Comparison of ENCODE assay signal across 1 cellular context in the genomic region with DNA sequence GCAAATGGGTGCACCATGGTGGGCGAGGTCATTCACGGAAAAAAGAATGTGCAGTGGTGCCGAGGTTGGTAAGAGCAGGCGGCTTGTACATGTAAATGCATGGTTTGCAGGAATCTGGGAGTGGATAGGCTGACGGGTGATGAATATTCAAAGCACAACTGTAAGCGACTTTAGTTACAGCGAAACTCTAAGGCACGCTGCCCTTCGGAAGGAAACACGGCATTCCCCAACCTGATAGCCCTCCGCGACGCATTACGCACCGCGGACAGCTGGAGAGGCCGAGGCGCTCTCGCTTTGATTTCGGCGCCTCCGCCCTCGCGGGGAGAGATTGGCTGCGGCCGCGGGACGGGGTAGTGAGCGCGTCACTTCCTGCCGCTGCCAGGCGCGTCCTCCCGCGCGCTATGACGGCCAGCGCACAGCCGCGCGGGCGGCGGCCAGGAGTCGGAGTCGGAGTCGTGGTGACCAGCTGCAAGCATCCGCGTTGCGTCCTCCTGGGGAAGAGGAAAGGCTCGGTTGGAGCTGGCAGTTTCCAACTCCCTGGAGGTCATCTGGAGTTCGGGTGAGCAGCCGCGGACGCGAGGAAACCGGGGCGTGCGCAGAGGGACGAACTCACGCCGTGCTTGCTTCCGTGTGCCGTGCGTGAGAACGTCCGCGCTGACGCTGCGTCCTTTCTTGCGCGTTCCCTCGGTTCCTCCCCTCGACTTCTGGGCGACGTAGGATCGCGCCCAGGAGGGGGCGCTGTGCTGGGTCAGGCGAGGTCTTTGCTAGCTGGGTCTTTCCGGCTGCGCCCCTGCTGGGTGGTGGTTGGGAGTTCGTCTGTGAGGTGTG.
TF ChIP-seq lines count a peak whose summit lies in the region.

A gene (plus strand): TSS at position 381 of the 828 bp plus-strand sequence. CDS start 21 bp downstream, at position 402.

TF ChIP-seq in GM12878, 131 proteins besides CTCF, POLR2A, EP300 and RAD21 (continued from another document and continues in another):
- 0 out of 2 replicates have a peak, but pooled peaks have one; percentile 48 for TF ChIP-seq JUND (IDR thresholded peaks at IDR 0.05; ENCODE audit: low read depth, low read length)
- TF ChIP-seq, protein P1, sequence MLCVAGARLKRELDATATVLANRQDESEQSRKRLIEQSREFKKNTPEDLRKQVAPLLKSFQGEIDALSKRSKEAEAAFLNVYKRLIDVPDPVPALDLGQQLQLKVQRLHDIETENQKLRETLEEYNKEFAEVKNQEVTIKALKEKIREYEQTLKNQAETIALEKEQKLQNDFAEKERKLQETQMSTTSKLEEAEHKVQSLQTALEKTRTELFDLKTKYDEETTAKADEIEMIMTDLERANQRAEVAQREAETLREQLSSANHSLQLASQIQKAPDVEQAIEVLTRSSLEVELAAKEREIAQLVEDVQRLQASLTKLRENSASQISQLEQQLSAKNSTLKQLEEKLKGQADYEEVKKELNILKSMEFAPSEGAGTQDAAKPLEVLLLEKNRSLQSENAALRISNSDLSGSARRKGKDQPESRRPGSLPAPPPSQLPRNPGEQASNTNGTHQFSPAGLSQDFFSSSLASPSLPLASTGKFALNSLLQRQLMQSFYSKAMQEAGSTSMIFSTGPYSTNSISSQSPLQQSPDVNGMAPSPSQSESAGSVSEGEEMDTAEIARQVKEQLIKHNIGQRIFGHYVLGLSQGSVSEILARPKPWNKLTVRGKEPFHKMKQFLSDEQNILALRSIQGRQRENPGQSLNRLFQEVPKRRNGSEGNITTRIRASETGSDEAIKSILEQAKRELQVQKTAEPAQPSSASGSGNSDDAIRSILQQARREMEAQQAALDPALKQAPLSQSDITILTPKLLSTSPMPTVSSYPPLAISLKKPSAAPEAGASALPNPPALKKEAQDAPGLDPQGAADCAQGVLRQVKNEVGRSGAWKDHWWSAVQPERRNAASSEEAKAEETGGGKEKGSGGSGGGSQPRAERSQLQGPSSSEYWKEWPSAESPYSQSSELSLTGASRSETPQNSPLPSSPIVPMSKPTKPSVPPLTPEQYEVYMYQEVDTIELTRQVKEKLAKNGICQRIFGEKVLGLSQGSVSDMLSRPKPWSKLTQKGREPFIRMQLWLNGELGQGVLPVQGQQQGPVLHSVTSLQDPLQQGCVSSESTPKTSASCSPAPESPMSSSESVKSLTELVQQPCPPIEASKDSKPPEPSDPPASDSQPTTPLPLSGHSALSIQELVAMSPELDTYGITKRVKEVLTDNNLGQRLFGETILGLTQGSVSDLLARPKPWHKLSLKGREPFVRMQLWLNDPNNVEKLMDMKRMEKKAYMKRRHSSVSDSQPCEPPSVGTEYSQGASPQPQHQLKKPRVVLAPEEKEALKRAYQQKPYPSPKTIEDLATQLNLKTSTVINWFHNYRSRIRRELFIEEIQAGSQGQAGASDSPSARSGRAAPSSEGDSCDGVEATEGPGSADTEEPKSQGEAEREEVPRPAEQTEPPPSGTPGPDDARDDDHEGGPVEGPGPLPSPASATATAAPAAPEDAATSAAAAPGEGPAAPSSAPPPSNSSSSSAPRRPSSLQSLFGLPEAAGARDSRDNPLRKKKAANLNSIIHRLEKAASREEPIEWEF (IDR thresholded peaks at IDR 0.05; ENCODE audit: insufficient replicate concordance, low read depth, low read length) = peak; percentile 37
- peak; percentile 94; the same call in 1 of the 2 replicates for TF ChIP-seq SMARCA5 (IDR thresholded peaks at IDR 0.05)
- TF ChIP-seq, protein P2, sequence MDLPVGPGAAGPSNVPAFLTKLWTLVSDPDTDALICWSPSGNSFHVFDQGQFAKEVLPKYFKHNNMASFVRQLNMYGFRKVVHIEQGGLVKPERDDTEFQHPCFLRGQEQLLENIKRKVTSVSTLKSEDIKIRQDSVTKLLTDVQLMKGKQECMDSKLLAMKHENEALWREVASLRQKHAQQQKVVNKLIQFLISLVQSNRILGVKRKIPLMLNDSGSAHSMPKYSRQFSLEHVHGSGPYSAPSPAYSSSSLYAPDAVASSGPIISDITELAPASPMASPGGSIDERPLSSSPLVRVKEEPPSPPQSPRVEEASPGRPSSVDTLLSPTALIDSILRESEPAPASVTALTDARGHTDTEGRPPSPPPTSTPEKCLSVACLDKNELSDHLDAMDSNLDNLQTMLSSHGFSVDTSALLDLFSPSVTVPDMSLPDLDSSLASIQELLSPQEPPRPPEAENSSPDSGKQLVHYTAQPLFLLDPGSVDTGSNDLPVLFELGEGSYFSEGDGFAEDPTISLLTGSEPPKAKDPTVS (IDR thresholded peaks at IDR 0.05; ENCODE audit: low read depth, low read length) = no peak
- peak; percentile 73; the same call in 1 of the 2 replicates for TF ChIP-seq GABPA (IDR thresholded peaks at IDR 0.05; ENCODE audit: low read depth)
- TF ChIP-seq, protein P3, sequence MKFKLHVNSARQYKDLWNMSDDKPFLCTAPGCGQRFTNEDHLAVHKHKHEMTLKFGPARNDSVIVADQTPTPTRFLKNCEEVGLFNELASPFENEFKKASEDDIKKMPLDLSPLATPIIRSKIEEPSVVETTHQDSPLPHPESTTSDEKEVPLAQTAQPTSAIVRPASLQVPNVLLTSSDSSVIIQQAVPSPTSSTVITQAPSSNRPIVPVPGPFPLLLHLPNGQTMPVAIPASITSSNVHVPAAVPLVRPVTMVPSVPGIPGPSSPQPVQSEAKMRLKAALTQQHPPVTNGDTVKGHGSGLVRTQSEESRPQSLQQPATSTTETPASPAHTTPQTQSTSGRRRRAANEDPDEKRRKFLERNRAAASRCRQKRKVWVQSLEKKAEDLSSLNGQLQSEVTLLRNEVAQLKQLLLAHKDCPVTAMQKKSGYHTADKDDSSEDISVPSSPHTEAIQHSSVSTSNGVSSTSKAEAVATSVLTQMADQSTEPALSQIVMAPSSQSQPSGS (IDR thresholded peaks at IDR 0.05; ENCODE audit: low read length) = no peak; the same call in 1 of the 2 replicates
- TF ChIP-seq, protein P4, sequence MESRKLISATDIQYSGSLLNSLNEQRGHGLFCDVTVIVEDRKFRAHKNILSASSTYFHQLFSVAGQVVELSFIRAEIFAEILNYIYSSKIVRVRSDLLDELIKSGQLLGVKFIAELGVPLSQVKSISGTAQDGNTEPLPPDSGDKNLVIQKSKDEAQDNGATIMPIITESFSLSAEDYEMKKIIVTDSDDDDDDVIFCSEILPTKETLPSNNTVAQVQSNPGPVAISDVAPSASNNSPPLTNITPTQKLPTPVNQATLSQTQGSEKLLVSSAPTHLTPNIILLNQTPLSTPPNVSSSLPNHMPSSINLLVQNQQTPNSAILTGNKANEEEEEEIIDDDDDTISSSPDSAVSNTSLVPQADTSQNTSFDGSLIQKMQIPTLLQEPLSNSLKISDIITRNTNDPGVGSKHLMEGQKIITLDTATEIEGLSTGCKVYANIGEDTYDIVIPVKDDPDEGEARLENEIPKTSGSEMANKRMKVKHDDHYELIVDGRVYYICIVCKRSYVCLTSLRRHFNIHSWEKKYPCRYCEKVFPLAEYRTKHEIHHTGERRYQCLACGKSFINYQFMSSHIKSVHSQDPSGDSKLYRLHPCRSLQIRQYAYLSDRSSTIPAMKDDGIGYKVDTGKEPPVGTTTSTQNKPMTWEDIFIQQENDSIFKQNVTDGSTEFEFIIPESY (IDR thresholded peaks at IDR 0.05) = no peak
- peak; percentile 89 for TF ChIP-seq CREM (IDR thresholded peaks at IDR 0.05; ENCODE audit: low read depth)
- TF ChIP-seq JUNB (IDR thresholded peaks at IDR 0.05) = no peak
- peak; percentile 27; the same call in 1 of the 2 replicates for TF ChIP-seq PAX5 (IDR thresholded peaks at IDR 0.05; ENCODE audit: borderline replicate concordance, low read depth, low read length)
- no peak for TF ChIP-seq SMAD1 (IDR thresholded peaks at IDR 0.05; ENCODE audit: low read depth, partially characterized antibody)
- peak; percentile 89 for TF ChIP-seq IKZF1 (conservative IDR thresholded peaks at IDR 0.05)
- no peak for TF ChIP-seq EZH2 (IDR thresholded peaks at IDR 0.05; ENCODE audit: borderline replicate concordance, control insufficient read depth, low read depth, low read length)
- peak; percentile 77; the same call in 1 of the 2 replicates for TF ChIP-seq HDAC2 (IDR thresholded peaks at IDR 0.05)
- TF ChIP-seq ASH2L (IDR thresholded peaks at IDR 0.05; ENCODE audit: borderline replicate concordance, low read depth) = peak; percentile 78
- TF ChIP-seq, protein P5, sequence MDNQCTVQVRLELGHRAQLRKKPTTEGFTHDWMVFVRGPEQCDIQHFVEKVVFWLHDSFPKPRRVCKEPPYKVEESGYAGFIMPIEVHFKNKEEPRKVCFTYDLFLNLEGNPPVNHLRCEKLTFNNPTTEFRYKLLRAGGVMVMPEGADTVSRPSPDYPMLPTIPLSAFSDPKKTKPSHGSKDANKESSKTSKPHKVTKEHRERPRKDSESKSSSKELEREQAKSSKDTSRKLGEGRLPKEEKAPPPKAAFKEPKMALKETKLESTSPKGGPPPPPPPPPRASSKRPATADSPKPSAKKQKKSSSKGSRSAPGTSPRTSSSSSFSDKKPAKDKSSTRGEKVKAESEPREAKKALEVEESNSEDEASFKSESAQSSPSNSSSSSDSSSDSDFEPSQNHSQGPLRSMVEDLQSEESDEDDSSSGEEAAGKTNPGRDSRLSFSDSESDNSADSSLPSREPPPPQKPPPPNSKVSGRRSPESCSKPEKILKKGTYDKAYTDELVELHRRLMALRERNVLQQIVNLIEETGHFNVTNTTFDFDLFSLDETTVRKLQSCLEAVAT (IDR thresholded peaks at IDR 0.05) = no peak; the same call in 1 of the 2 replicates
- TF ChIP-seq, protein P6, sequence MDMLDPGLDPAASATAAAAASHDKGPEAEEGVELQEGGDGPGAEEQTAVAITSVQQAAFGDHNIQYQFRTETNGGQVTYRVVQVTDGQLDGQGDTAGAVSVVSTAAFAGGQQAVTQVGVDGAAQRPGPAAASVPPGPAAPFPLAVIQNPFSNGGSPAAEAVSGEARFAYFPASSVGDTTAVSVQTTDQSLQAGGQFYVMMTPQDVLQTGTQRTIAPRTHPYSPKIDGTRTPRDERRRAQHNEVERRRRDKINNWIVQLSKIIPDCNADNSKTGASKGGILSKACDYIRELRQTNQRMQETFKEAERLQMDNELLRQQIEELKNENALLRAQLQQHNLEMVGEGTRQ (IDR thresholded peaks at IDR 0.05; ENCODE audit: borderline replicate concordance, low read depth, low read length) = no peak; the same call in 1 of the 2 replicates
- no peak for TF ChIP-seq TBL1XR1 (IDR thresholded peaks at IDR 0.05; ENCODE audit: low read depth, low read length)
- no peak for TF ChIP-seq SUZ12 (IDR thresholded peaks at IDR 0.05; ENCODE audit: unreplicated experiment)
- TF ChIP-seq BHLHE40 (IDR thresholded peaks at IDR 0.05; ENCODE audit: borderline replicate concordance in 1 of 2, low read depth in 2 of 2, low read length in 1 of 2) = peak; percentile 75 to 87; a peak in 3 of 4 replicates
- TF ChIP-seq KLF5 (IDR thresholded peaks at IDR 0.05; ENCODE audit: partially characterized antibody) = peak; percentile 88
- no peak for TF ChIP-seq ZNF622 (IDR thresholded peaks at IDR 0.05)
- peak; percentile 69 for TF ChIP-seq DPF2 (IDR thresholded peaks at IDR 0.05)
- TF ChIP-seq, protein P7, sequence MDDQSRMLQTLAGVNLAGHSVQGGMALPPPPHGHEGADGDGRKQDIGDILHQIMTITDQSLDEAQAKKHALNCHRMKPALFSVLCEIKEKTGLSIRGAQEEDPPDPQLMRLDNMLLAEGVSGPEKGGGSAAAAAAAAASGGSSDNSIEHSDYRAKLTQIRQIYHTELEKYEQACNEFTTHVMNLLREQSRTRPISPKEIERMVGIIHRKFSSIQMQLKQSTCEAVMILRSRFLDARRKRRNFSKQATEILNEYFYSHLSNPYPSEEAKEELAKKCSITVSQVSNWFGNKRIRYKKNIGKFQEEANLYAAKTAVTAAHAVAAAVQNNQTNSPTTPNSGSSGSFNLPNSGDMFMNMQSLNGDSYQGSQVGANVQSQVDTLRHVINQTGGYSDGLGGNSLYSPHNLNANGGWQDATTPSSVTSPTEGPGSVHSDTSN (IDR thresholded peaks at IDR 0.05; ENCODE audit: insufficient replicate concordance, low read depth, low read length) = peak; percentile 77
- peak; percentile 71; the same call in 1 of the 2 replicates for TF ChIP-seq CBFB (IDR thresholded peaks at IDR 0.05; ENCODE audit: low read depth)
- peak; percentile 56; the same call in 1 of the 2 replicates for TF ChIP-seq SPI1 (IDR thresholded peaks at IDR 0.05; ENCODE audit: borderline replicate concordance, insufficient read depth, low read depth, low read length)
- TF ChIP-seq BMI1 (IDR thresholded peaks at IDR 0.05; ENCODE audit: borderline replicate concordance) = no peak
- TF ChIP-seq, protein P8, sequence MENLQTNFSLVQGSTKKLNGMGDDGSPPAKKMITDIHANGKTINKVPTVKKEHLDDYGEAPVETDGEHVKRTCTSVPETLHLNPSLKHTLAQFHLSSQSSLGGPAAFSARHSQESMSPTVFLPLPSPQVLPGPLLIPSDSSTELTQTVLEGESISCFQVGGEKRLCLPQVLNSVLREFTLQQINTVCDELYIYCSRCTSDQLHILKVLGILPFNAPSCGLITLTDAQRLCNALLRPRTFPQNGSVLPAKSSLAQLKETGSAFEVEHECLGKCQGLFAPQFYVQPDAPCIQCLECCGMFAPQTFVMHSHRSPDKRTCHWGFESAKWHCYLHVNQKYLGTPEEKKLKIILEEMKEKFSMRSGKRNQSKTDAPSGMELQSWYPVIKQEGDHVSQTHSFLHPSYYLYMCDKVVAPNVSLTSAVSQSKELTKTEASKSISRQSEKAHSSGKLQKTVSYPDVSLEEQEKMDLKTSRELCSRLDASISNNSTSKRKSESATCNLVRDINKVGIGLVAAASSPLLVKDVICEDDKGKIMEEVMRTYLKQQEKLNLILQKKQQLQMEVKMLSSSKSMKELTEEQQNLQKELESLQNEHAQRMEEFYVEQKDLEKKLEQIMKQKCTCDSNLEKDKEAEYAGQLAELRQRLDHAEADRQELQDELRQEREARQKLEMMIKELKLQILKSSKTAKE (IDR thresholded peaks at IDR 0.05; ENCODE audit: low read depth, poor library complexity, severe bottlenecking) = no peak
- TF ChIP-seq, protein P9, sequence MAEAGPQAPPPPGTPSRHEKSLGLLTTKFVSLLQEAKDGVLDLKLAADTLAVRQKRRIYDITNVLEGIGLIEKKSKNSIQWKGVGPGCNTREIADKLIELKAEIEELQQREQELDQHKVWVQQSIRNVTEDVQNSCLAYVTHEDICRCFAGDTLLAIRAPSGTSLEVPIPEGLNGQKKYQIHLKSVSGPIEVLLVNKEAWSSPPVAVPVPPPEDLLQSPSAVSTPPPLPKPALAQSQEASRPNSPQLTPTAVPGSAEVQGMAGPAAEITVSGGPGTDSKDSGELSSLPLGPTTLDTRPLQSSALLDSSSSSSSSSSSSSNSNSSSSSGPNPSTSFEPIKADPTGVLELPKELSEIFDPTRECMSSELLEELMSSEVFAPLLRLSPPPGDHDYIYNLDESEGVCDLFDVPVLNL (IDR thresholded peaks at IDR 0.05; ENCODE audit: low read depth, low read length) = peak; percentile 99
- TF ChIP-seq MEF2A (IDR thresholded peaks at IDR 0.05; ENCODE audit: insufficient read depth, low read depth, low read length) = no peak
